ENCODE assay signal across 9 cellular contexts in the genomic region with DNA sequence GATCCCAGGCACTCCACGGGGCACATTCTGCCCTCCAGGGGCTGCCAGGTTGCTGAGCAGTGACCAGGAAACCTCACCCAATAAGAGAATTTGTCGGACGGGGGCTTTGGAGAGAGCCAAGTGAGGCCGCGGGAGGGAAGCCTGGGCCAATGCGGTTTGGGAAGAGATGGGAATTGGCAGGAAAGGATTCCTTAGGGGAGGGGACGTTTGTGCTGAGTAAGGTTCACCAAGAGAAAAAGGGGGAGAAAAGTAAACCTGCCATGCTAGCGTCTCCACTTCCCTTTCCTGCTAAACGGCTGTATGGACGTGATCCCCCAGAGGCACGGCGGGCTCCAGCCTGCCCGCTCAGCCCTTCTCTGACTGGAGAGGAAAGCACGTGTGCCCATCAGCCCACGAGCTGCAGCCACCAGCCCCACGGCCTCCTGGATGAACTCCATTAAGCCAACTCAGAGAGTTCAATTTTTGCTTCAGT.
A peak's percentile ranks its signal among the peaks of the same experiment; 100 is the strongest.
DNase-seq lines count a peak whose midpoint lies in the region; ATAC-seq and TF ChIP-seq lines count a peak whose summit lies in the region.
"Had no signal": no experiment of that assay in that cellular context is flagged by ENCODE, and none has a peak within 500 bp of the region (broad histone marks: within the 10 kb centered on the region; RNA-seq: fewer than 3 reads in every experiment).

No MANE protein-coding gene starts in this region.

- TF ChIP-seq POLR2A in stomach (IDR thresholded peaks at IDR 0.05): no peak

- ATAC-seq in HG03354 (IDR thresholded peaks at IDR 0.05; ENCODE audit: poor library complexity, severe bottlenecking, unreplicated experiment): peak; percentile 33
- no peak for ATAC-seq in central memory CD8-positive, alpha-beta T cell (replicated peaks; ENCODE audit: extremely low read depth, poor library complexity, severe bottlenecking)

- no peaks in the 10 kb centered on the region for H3K27me3 Mint-ChIP-seq in activated T-cell treated with anti-CD3 and anti-CD28 coated beads, Interleukin-2, amount 50 U/mL, for 24 hours
- no peaks in the 10 kb centered on the region for H3K27me3 Mint-ChIP-seq in central memory CD8-positive, alpha-beta T cell

- H3K4me1 Mint-ChIP-seq in activated T-cell treated with anti-CD3 and anti-CD28 coated beads, Interleukin-2, amount 50 U/mL, for 24 hours (ENCODE audit: low read depth): peaks cover 69% of the 10 kb centered on the region
- H3K4me1 Mint-ChIP-seq in central memory CD8-positive, alpha-beta T cell: peaks cover 47% of the 10 kb centered on the region

- peak overlapping the region; percentile 81 for H3K4me3 Mint-ChIP-seq in activated T-cell treated with anti-CD3 and anti-CD28 coated beads, Interleukin-2, amount 50 U/mL, for 24 hours
- H3K4me3 Mint-ChIP-seq in central memory CD8-positive, alpha-beta T cell: peak overlapping the region; percentile 79

- H3K9me3 Mint-ChIP-seq in activated T-cell treated with anti-CD3 and anti-CD28 coated beads, Interleukin-2, amount 50 U/mL, for 24 hours: peaks cover 2% of the 10 kb centered on the region
- H3K9me3 Mint-ChIP-seq in central memory CD8-positive, alpha-beta T cell: no peaks in the 10 kb centered on the region

- no peak for DNase-seq in activated T-cell treated with anti-CD3 and anti-CD28 coated beads, Interleukin-2, amount 50 U/mL, for 24 hours
- DNase-seq in activated T-cell treated with anti-CD3 and anti-CD28 coated beads, Interleukin-2, amount 50 U/mL, for 48 hours: no peak
- DNase-seq in central memory CD8-positive, alpha-beta T cell (ENCODE audit: low spot score in 2 of 2): no peak
- DNase-seq in stomach (no peak), epidermal melanocyte (ENCODE audit: insufficient read length, low spot score) (no peak), GM20000 (ENCODE audit: low spot score) (no peak), HT-29 (ENCODE audit: low spot score) (no peak)

- TF ChIP-seq CTCF in stomach (IDR thresholded peaks at IDR 0.05) (no peak), GM20000 (IDR thresholded peaks at IDR 0.05; ENCODE audit: extremely low read depth, missing control alignments) (no peak)

- H3K36me3 ChIP-seq in stomach: no peaks in the 10 kb centered on the region
- H3K36me3 ChIP-seq: SJSA1 had no signal

- peak overlapping the region in 3 of 5 donors; percentile 19 to 60 (median 48) for H3K27ac ChIP-seq in stomach
- H3K27ac ChIP-seq: SJSA1 had no signal

- peaks cover 18 to 52% (median 22%) of the 10 kb centered on the region in 4 donors for H3K4me1 ChIP-seq in stomach
- H3K4me1 ChIP-seq: SJSA1 had no signal

- H3K4me3 ChIP-seq in stomach: peak overlapping the region in 1 of 4 donors; percentile 22
- H3K4me3 ChIP-seq: SJSA1 had no signal

- H3K9me3 ChIP-seq in stomach: no peaks in the 10 kb centered on the region
- H3K9me3 ChIP-seq: SJSA1 had no signal

- TF ChIP-seq EP300 in stomach (IDR thresholded peaks at IDR 0.05): no peak

- H3K27ac Mint-ChIP-seq in activated T-cell treated with anti-CD3 and anti-CD28 coated beads, Interleukin-2, amount 50 U/mL, for 24 hours: peak overlapping the region; percentile 94
- H3K27ac Mint-ChIP-seq in central memory CD8-positive, alpha-beta T cell (ENCODE audit: low read depth): peak overlapping the region; percentile 98

- WGBS in stomach, 5 donors: 66 to 81% (median 74%) methylated on average over 16 of the region's 16 CpGs

- H3K27me3 ChIP-seq in stomach: peaks cover 0 to 17% (median 0%) of the 10 kb centered on the region in 3 donors
- H3K27me3 ChIP-seq: SJSA1 had no signal

- intact Hi-C loops in stomach (cut with DNase I; ENCODE audit: low total_unique reads): no loop called here

- peaks cover 11% of the 10 kb centered on the region for H3K36me3 Mint-ChIP-seq in activated T-cell treated with anti-CD3 and anti-CD28 coated beads, Interleukin-2, amount 50 U/mL, for 24 hours (ENCODE audit: low read depth)
- H3K36me3 Mint-ChIP-seq in central memory CD8-positive, alpha-beta T cell (ENCODE audit: insufficient read depth): peaks cover 2% of the 10 kb centered on the region
